10 cellular contexts compared by ENCODE assay signal in genomic region chr10:30587522-30588031, GRCh38. TPM values are rescaled to one million over a fixed set of nuclear protein-coding genes. Genes with fewer than 3 reads are reported as not detected.
DNase-seq lines count a peak whose midpoint lies in the region; ATAC-seq, FAIRE-seq and TF ChIP-seq lines count a peak whose summit lies in the region.
"Had no signal": no experiment of that assay in that cellular context is flagged by ENCODE, and none has a peak within 500 bp of the region (broad histone marks: within the 10 kb centered on the region; RNA-seq: fewer than 3 reads in every experiment).

No MANE protein-coding gene starts in this region.

- 6% methylated on average over 8 of the region's 8 CpGs for WGBS in GM12878 (ENCODE audit: insufficient coverage, insufficient replicate concordance, low lambda C conversion rate, missing lambda C conversion rate)

- CTCF ChIA-PET in GM12878 (lab: Yijun Ruan, JAX): interaction anchor here (0.7 to 11.7 kb wide), 7 partner anchors 54 to 1435 kb away, joined by 3 to 221 read pairs (median 3); no protein-coding TSS in a partner anchor

- H3K4me2 ChIP-seq in BLaER1 (peak overlapping the region; percentile 74), GM12878 (ENCODE audit: control insufficient read depth, insufficient read depth) (peak overlapping the region; percentile 44)

- DNase-seq in GM12878 (ENCODE audit: low read depth, low spot score): peak; percentile 79
- DNase-seq in progenitor cell of endocrine pancreas (ENCODE audit: low spot score, unreplicated experiment): no peak
- DNase-seq in NCI-H146 treated with DMSO at 0.1 percent for 48 hours (lab: John Stamatoyannopoulos, UW; ENCODE audit: unreplicated experiment): no peak
- DNase-seq in mesothelial cell of epicardium (ENCODE audit: low spot score in 2 of 2, unreplicated experiment in 2 of 2): no peak
- no peak for DNase-seq in amniotic stem cell (lab: John Stamatoyannopoulos, UW)

- POLR2A ChIA-PET in GM12878 (lab: Charles Lee): interaction anchor here (1.0 kb wide), 1 partner anchor 49 kb away, joined by 4 read pairs; no protein-coding TSS in a partner anchor

- H3K9ac ChIP-seq in BLaER1: peak overlapping the region; percentile 34; the same call in 1 of the 2 replicates
- H3K9ac ChIP-seq in GM12878 (ENCODE audit: control insufficient read depth, insufficient read depth, low read length): no peak overlapping the region

- no peaks in the 10 kb centered on the region for H3K9me3 Mint-ChIP-seq in progenitor cell of endocrine pancreas (ENCODE audit: low read depth)
- H3K9me3 Mint-ChIP-seq in mesothelial cell of epicardium: no peaks in the 10 kb centered on the region

- peak in 1 of 3 experiments; percentile 35; a peak in 1 of 6 replicates for TF ChIP-seq CTCF in GM12878 (IDR thresholded peaks at IDR 0.05 in 2 of 3, conservative IDR thresholded peaks at IDR 0.05 in 1 of 3; ENCODE audit: control insufficient read depth in 2 of 3, extremely low read depth in 1 of 3, insufficient read depth in 1 of 3, low read depth in 3 of 3, low read length in 3 of 3)
- peak; percentile 9 for TF ChIP-seq CTCF in progenitor cell of endocrine pancreas (IDR thresholded peaks at IDR 0.05; ENCODE audit: unreplicated experiment)
- no peak for TF ChIP-seq CTCF in mesothelial cell of epicardium (IDR thresholded peaks at IDR 0.05; ENCODE audit: unreplicated experiment)

- TF ChIP-seq EP300 in GM12878 (IDR thresholded peaks at IDR 0.05; ENCODE audit: borderline replicate concordance in 1 of 2, control insufficient read depth in 1 of 2, low read depth in 2 of 2, low read length in 2 of 2): peak in 1 of 2 experiments; percentile 82; a peak in 2 of 4 replicates

- H3K4me3 Mint-ChIP-seq in progenitor cell of endocrine pancreas (ENCODE audit: low read depth) (no peak overlapping the region), mesothelial cell of epicardium (no peak overlapping the region)

- H3K4me1 ChIP-seq in BLaER1 (peaks cover 30% of the 10 kb centered on the region), GM12878 (ENCODE audit: control insufficient read depth, insufficient read depth, low read length) (peaks cover 22% of the 10 kb centered on the region)

- H3K4me3 ChIP-seq in BLaER1 (no peak overlapping the region), GM12878 (peak overlapping the region; percentile 22; the same call in 1 of the 2 replicates)

- SMC1A ChIA-PET in GM12878 (lab: Charles Lee; ENCODE audit: uncharacterized antibody, unreplicated experiment): interaction anchor here (0.5 to 2.1 kb wide), 10 partner anchors 45 to 238 kb away, joined by 3 to 11 read pairs (median 4); partner anchors contain the start of gene MTPAP

- H3K27me3 ChIP-seq in BLaER1 (no peaks in the 10 kb centered on the region), GM12878 (replicated peaks in 1 of 2; ENCODE audit: control insufficient read depth in 2 of 2, insufficient read depth in 2 of 2, low read length in 1 of 2) (no peaks in the 10 kb centered on the region)

- no peaks in the 10 kb centered on the region for H4K20me1 ChIP-seq in BLaER1
- no peaks in the 10 kb centered on the region for H4K20me1 ChIP-seq in GM12878 (ENCODE audit: control insufficient read depth, insufficient read depth)

- H3K27ac ChIP-seq in BLaER1 (no peak overlapping the region; the same call in 1 of the 2 replicates), GM12878 (ENCODE audit: control insufficient read depth, insufficient read depth) (peak overlapping the region; percentile 54)

- intact Hi-C loops in GM12878 (cut with micrococcal nuclease; ENCODE audit: unreplicated experiment): loop anchor here (1.0 to 2.0 kb wide), 2 partner anchors 45 to 195 kb away; no protein-coding TSS in a partner anchor

- in situ Hi-C loops in GM12878 (cut with MboI): loop anchor here (10.0 kb wide), 1 partner anchor 593 kb away; no protein-coding TSS in a partner anchor

- RAD21 ChIA-PET in GM12878 (lab: Charles Lee; ENCODE audit: unreplicated experiment): interaction anchor here (1.0 to 1.9 kb wide), 3 partner anchors 51 to 90 kb away, joined by 4 to 7 read pairs (median 4); no protein-coding TSS in a partner anchor

- H3K79me2 ChIP-seq in GM12878 (ENCODE audit: control insufficient read depth, insufficient read depth, low read length): no peaks in the 10 kb centered on the region

- ATAC-seq in GM19397 (IDR thresholded peaks at IDR 0.05; ENCODE audit: unreplicated experiment) (peak; percentile 71), HG03196 (IDR thresholded peaks at IDR 0.05; ENCODE audit: unreplicated experiment) (peak; percentile 69), GM12878 (peak; percentile 92)

- no peaks in the 10 kb centered on the region for H3K36me3 ChIP-seq in BLaER1
- no peaks in the 10 kb centered on the region for H3K36me3 ChIP-seq in GM12878 (ENCODE audit: control insufficient read depth in 2 of 2, insufficient read depth in 2 of 2, low read length in 1 of 2)

- H3K27me3 Mint-ChIP-seq in progenitor cell of endocrine pancreas (no peaks in the 10 kb centered on the region), mesothelial cell of epicardium (ENCODE audit: low read depth) (no peaks in the 10 kb centered on the region)

- FAIRE-seq in GM12878 (lab: Jason Lieb, UNC): peak; percentile 75

- H3K36me3 Mint-ChIP-seq in progenitor cell of endocrine pancreas (ENCODE audit: insufficient read depth): no peaks in the 10 kb centered on the region
- no peaks in the 10 kb centered on the region for H3K36me3 Mint-ChIP-seq in mesothelial cell of epicardium

- no peak overlapping the region; the same call in 1 of the 2 replicates for H2AFZ ChIP-seq in GM12878 (ENCODE audit: control insufficient read depth, low read depth, low read length)

- no peaks in the 10 kb centered on the region for H3K9me3 ChIP-seq in BLaER1
- H3K9me3 ChIP-seq in GM12878 (replicated peaks; ENCODE audit: control insufficient read depth, insufficient read depth, low read length): no peaks in the 10 kb centered on the region

- TF ChIP-seq POLR2A in GM12878 (IDR thresholded peaks at IDR 0.05; ENCODE audit: low read depth, low read length): no peak

- BruUV-seq in GM12878 (replicated peaks; lab: Mats Ljungman, UMichigan): no TSS peak

- H3K4me1 Mint-ChIP-seq in progenitor cell of endocrine pancreas (ENCODE audit: low read depth): peaks cover 7% of the 10 kb centered on the region
- H3K4me1 Mint-ChIP-seq in mesothelial cell of epicardium: peaks cover 7% of the 10 kb centered on the region

- TF ChIP-seq RAD21 in GM12878 (IDR thresholded peaks at IDR 0.05; ENCODE audit: insufficient read depth, low read depth, low read length): 0 out of 2 replicates have a peak, but pooled peaks have one; percentile 8

- H3K27ac Mint-ChIP-seq in progenitor cell of endocrine pancreas (peak overlapping the region; percentile 62), mesothelial cell of epicardium (no peak overlapping the region)

TF ChIP-seq in GM12878, 131 proteins besides CTCF, POLR2A, EP300 and RAD21 (continues in another document):
- TF ChIP-seq STAT3 (IDR thresholded peaks at IDR 0.05; ENCODE audit: low read depth, low read length) (no peak), MYC (IDR thresholded peaks at IDR 0.05; ENCODE audit: insufficient read depth, insufficient read length, insufficient replicate concordance, low read length, severe bottlenecking) (no peak)
- TF ChIP-seq, protein P1, sequence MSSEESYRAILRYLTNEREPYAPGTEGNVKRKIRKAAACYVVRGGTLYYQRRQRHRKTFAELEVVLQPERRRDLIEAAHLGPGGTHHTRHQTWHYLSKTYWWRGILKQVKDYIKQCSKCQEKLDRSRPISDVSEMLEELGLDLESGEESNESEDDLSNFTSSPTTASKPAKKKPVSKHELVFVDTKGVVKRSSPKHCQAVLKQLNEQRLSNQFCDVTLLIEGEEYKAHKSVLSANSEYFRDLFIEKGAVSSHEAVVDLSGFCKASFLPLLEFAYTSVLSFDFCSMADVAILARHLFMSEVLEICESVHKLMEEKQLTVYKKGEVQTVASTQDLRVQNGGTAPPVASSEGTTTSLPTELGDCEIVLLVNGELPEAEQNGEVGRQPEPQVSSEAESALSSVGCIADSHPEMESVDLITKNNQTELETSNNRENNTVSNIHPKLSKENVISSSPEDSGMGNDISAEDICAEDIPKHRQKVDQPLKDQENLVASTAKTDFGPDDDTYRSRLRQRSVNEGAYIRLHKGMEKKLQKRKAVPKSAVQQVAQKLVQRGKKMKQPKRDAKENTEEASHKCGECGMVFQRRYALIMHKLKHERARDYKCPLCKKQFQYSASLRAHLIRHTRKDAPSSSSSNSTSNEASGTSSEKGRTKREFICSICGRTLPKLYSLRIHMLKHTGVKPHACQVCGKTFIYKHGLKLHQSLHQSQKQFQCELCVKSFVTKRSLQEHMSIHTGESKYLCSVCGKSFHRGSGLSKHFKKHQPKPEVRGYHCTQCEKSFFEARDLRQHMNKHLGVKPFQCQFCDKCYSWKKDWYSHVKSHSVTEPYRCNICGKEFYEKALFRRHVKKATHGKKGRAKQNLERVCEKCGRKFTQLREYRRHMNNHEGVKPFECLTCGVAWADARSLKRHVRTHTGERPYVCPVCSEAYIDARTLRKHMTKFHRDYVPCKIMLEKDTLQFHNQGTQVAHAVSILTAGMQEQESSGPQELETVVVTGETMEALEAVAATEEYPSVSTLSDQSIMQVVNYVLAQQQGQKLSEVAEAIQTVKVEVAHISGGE (CRISPR knock-in tag; IDR thresholded peaks at IDR 0.05): no peak

RNA-seq across cellular contexts. Expression of gene LYZL2, which starts 42.0 kb away (rescaled TPM):
- not detected in 2 replicates for total RNA-seq in GM12878 (2013; cell fraction: nucleolus; rRNA removed)
- total RNA-seq in GM12878 (2014; rRNA removed): not detected in 2 replicates
- total RNA-seq in GM12878 (2014; rRNA removed; fragmentation: Illumina TruSeq; extraction: Trizol): not detected in 2 replicates
- not detected in 2 replicates for total RNA-seq in GM12878 (2021)
- not detected for polyA plus RNA-seq in GM12878 (2011; ENCODE audit: low read depth)
- not detected in 2 replicates for polyA plus RNA-seq in GM12878 (2011; rRNA removed)
- not detected in 2 replicates for polyA plus RNA-seq in GM12878 (2011; cell fraction: cytosol; rRNA removed)
- not detected in 2 replicates for polyA plus RNA-seq in GM12878 (2011; cell fraction: nucleus; rRNA removed)
- polyA plus RNA-seq in GM12878 (2012): not detected in 2 replicates
- not detected in 2 replicates for polyA plus RNA-seq in GM12878 (2014; fragmentation: Illumina TruSeq; extraction: Trizol)
- polyA plus RNA-seq in GM12878 (2014; fragmentation: Nextera tagmentation; extraction: Ambion mirVana): not detected
- polyA plus RNA-seq in GM12878 (2014; rRNA removed): not detected in 2 replicates
- not detected for polyA plus RNA-seq in GM12878 (2016; fragmentation: Nextera tagmentation; extraction: Ambion mirVana)
- polyA minus RNA-seq in GM12878 (2011; rRNA and poly(A)+ RNA removed): not detected in 2 replicates
- not detected in 2 replicates for polyA minus RNA-seq in GM12878 (2011; cell fraction: cytosol; rRNA and poly(A)+ RNA removed)
- not detected in 2 replicates for polyA minus RNA-seq in GM12878 (2011; cell fraction: nucleus; rRNA and poly(A)+ RNA removed)
- total RNA-seq in progenitor cell of endocrine pancreas: not detected in 2 replicates
- not detected in 3 replicates for total RNA-seq in mesothelial cell of epicardium
- total RNA-seq: T-helper 1 cell treated with Interleukin-12 subunit alpha and Interleukin-12 subunit beta and Interleukin-4 antibody, amounts not matched to agents 30 ng/mL and 1 ng/mL, for 36 hours had no signal
- polyA plus RNA-seq: esophagus had no signal
